In genomic region chr12:62317017-62317416, GRCh38 we compare ENCODE assay signal across 1 cellular context.
TF ChIP-seq lines count a peak whose summit lies in the region.

No MANE protein-coding gene starts in this region.

TF ChIP-seq in HepG2, 621 proteins besides CTCF, POLR2A, EP300 and RAD21 (continued from another document):
- TF ChIP-seq, protein P1, sequence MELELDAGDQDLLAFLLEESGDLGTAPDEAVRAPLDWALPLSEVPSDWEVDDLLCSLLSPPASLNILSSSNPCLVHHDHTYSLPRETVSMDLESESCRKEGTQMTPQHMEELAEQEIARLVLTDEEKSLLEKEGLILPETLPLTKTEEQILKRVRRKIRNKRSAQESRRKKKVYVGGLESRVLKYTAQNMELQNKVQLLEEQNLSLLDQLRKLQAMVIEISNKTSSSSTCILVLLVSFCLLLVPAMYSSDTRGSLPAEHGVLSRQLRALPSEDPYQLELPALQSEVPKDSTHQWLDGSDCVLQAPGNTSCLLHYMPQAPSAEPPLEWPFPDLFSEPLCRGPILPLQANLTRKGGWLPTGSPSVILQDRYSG (CRISPR knock-in tag; IDR thresholded peaks at IDR 0.05): no peak
- TF ChIP-seq ZNF207 (IDR thresholded peaks at IDR 0.05; ENCODE audit: borderline replicate concordance) (no peak), ZNF253 (CRISPR knock-in tag; IDR thresholded peaks at IDR 0.05; ENCODE audit: borderline replicate concordance) (no peak)
